ENCODE assay signal across 8 cellular contexts in genomic region chr4:2962099-2962455, GRCh38. TPM values are rescaled to one million over a fixed set of nuclear protein-coding genes. Genes with fewer than 3 reads are reported as not detected.
DNase-seq lines count a peak whose midpoint lies in the region; ATAC-seq and TF ChIP-seq lines count a peak whose summit lies in the region.

No MANE protein-coding gene starts in this region.

- no peak for ATAC-seq in memory B cell (ENCODE audit: low read depth)
- ATAC-seq in thoracic aorta (ENCODE audit: insufficient number of reproducible peaks, low FRiP score, low read depth): no peak
- ATAC-seq in GM21390 (IDR thresholded peaks at IDR 0.05; ENCODE audit: unreplicated experiment): no peak

- no peak overlapping the region for H2AFZ ChIP-seq in Karpas-422 (ENCODE audit: low read length)

- H3K9me2 ChIP-seq in Karpas-422 (replicated peaks; ENCODE audit: insufficient read depth, low read length): no peaks in the 10 kb centered on the region

- peaks cover 41% of the 10 kb centered on the region for H3K4me1 Mint-ChIP-seq in activated naive CD8-positive, alpha-beta T cell treated with anti-CD3 and anti-CD28 coated beads for 36 hours
- H3K4me1 Mint-ChIP-seq in memory B cell: peaks cover 28% of the 10 kb centered on the region

- H3K9me3 Mint-ChIP-seq in activated naive CD8-positive, alpha-beta T cell treated with anti-CD3 and anti-CD28 coated beads for 36 hours: no peaks in the 10 kb centered on the region
- no peaks in the 10 kb centered on the region for H3K9me3 Mint-ChIP-seq in memory B cell

- H3K9me3 ChIP-seq in Karpas-422 (ENCODE audit: low read length): no peaks in the 10 kb centered on the region
- no peaks in the 10 kb centered on the region for H3K9me3 ChIP-seq in thoracic aorta

- H3K36me3 Mint-ChIP-seq in activated naive CD8-positive, alpha-beta T cell treated with anti-CD3 and anti-CD28 coated beads for 36 hours: peaks cover 33% of the 10 kb centered on the region
- H3K36me3 Mint-ChIP-seq in memory B cell: peaks cover 6% of the 10 kb centered on the region

- H3K4me3 ChIP-seq in Karpas-422 (ENCODE audit: low read length) (peak overlapping the region; percentile 81), thoracic aorta (peak overlapping the region; percentile 95)

- H3K36me3 ChIP-seq in Karpas-422 (ENCODE audit: insufficient read depth, low read length) (peaks cover 31% of the 10 kb centered on the region), thoracic aorta (peaks cover 5% of the 10 kb centered on the region)

- peak overlapping the region; percentile 79 for H3K27ac Mint-ChIP-seq in activated naive CD8-positive, alpha-beta T cell treated with anti-CD3 and anti-CD28 coated beads for 36 hours
- peak overlapping the region; percentile 94 for H3K27ac Mint-ChIP-seq in memory B cell

- H3K4me2 ChIP-seq in Karpas-422 (ENCODE audit: low read depth, low read length, poor library complexity, severe bottlenecking): peak overlapping the region; percentile 94

- peaks cover 54% of the 10 kb centered on the region for H3K79me2 ChIP-seq in Karpas-422 (ENCODE audit: low read length)

- no peak for TF ChIP-seq CTCF in thoracic aorta (IDR thresholded peaks at IDR 0.05)

- no peaks in the 10 kb centered on the region for H3K27me3 Mint-ChIP-seq in activated naive CD8-positive, alpha-beta T cell treated with anti-CD3 and anti-CD28 coated beads for 36 hours
- no peaks in the 10 kb centered on the region for H3K27me3 Mint-ChIP-seq in memory B cell

- peaks cover 31% of the 10 kb centered on the region for H4K20me1 ChIP-seq in Karpas-422 (ENCODE audit: insufficient read depth, low read depth, low read length)

- peaks cover 18% of the 10 kb centered on the region for H3K4me1 ChIP-seq in Karpas-422 (ENCODE audit: low read length)
- peaks cover 15 to 35% of the 10 kb centered on the region in 2 donors for H3K4me1 ChIP-seq in thoracic aorta (ENCODE audit: control insufficient read depth in 1 of 2, low read depth in 2 of 2)

- no peaks in the 10 kb centered on the region for H3K27me3 ChIP-seq in Karpas-422 (ENCODE audit: low read length)
- H3K27me3 ChIP-seq in thoracic aorta (replicated peaks; ENCODE audit: insufficient read depth): no peaks in the 10 kb centered on the region

- peak overlapping the region; percentile 64 for H3K27ac ChIP-seq in Karpas-422 (ENCODE audit: low read length)
- no peak overlapping the region for H3K27ac ChIP-seq in thoracic aorta

- H3K4me3 Mint-ChIP-seq in activated naive CD8-positive, alpha-beta T cell treated with anti-CD3 and anti-CD28 coated beads for 36 hours: peak overlapping the region; percentile 89
- peak overlapping the region; percentile 89 for H3K4me3 Mint-ChIP-seq in memory B cell

- DNase-seq in ELF-1 (ENCODE audit: low read depth, low spot score) (peak; percentile 22), Karpas-422 (peak; percentile 62), memory B cell (ENCODE audit: low spot score in 2 of 2) (peak in 1 of 2 donors; percentile 18), thoracic aorta (ENCODE audit: low spot score) (no peak), NCI-H2029 (lab: John Stamatoyannopoulos, UW) (no peak), NCI-H524 treated with DMSO at 0.1 percent for 48 hours (lab: John Stamatoyannopoulos, UW) (no peak)
- DNase-seq in activated naive CD8-positive, alpha-beta T cell treated with anti-CD3 and anti-CD28 coated beads for 36 hours: peak; percentile 68

- H3K9ac ChIP-seq in Karpas-422 (ENCODE audit: low read length): peak overlapping the region; percentile 92

RNA-seq across cellular contexts. Expression of gene NOP14, which starts 1.1 kb away (rescaled TPM):
- total RNA-seq in Karpas-422 (2014; rRNA removed; shearing (Covaris generic); ENCODE audit: low replicate concordance): 19.2 and 27.6 TPM in 2 replicates
- total RNA-seq in activated naive CD8-positive, alpha-beta T cell treated with anti-CD3 and anti-CD28 coated beads for 36 hours: 100 to 1,000 TPM in 1 of 2 experiments, 10 to 100 TPM in 1; 99.1 to 102 TPM
- 10 to 100 TPM in 1 of 2 donors, 1 to 10 TPM in 1; 6.6 to 21.0 TPM for total RNA-seq in thoracic aorta

RNA-seq across cellular contexts. Expression of gene GRK4, which starts 1.3 kb away (rescaled TPM):
- total RNA-seq in Karpas-422 (2014; rRNA removed; shearing (Covaris generic); ENCODE audit: low replicate concordance): 3.0 and 3.8 TPM in 2 replicates
- 1 to 10 TPM; 2.6 to 3.2 TPM for total RNA-seq in activated naive CD8-positive, alpha-beta T cell treated with anti-CD3 and anti-CD28 coated beads for 36 hours
- total RNA-seq in thoracic aorta: 1 to 10 TPM; 6.9 to 9.9 TPM

Comparison
In these comparisons a context has a peak if more than half of its experiments do, and no peak if none do; other contexts are left out.
1. DNase-seq: peak in ELF-1 (single experiment), Karpas-422 (single experiment) and activated naive CD8-positive, alpha-beta T cell treated with anti-CD3 and anti-CD28 coated beads for 36 hours (single experiment); none in thoracic aorta (single experiment), NCI-H2029 (single experiment) and NCI-H524 treated with DMSO at 0.1 percent for 48 hours (single experiment).